ENCODE assay signal across 1 cellular context in genomic region chr10:56357018-56357417, GRCh38.
TF ChIP-seq lines count a peak whose summit lies in the region.

No MANE protein-coding gene starts in this region.

TF ChIP-seq in GM12878, 131 proteins besides CTCF, POLR2A, EP300 and RAD21:
- TF ChIP-seq KDM1A (IDR thresholded peaks at IDR 0.05; ENCODE audit: borderline replicate concordance): no peak
- TF ChIP-seq ATF7 (IDR thresholded peaks at IDR 0.05; ENCODE audit: low read depth): peak; percentile 75
